In genomic region chr4:40182979-40183378, GRCh38 we compare ENCODE assay signal across 23 cellular contexts. TPM values are rescaled to one million over a fixed set of nuclear protein-coding genes. Genes with fewer than 3 reads are reported as not detected.
DNase-seq lines count a peak whose midpoint lies in the region; ATAC-seq, FAIRE-seq and TF ChIP-seq lines count a peak whose summit lies in the region.
"Had no signal": no experiment of that assay in that cellular context is flagged by ENCODE, and none has a peak within 500 bp of the region (broad histone marks: within the 10 kb centered on the region; RNA-seq: fewer than 3 reads in every experiment).

No MANE protein-coding gene starts in this region.

- no peak overlapping the region for H3K4me3 ChIP-seq in breast epithelium
- no peak overlapping the region for H3K4me3 ChIP-seq in RWPE2 (ENCODE audit: severe bottlenecking)
- H3K4me3 ChIP-seq: GM23338, SK-N-MC had no signal

- BruUV-seq in MCF 10A (replicated peaks; lab: Mats Ljungman, UMichigan) = no TSS peak

- FAIRE-seq in GM12891 (lab: Jason Lieb, UNC) = no peak

- CTCF ChIA-PET in MCF 10A (lab: Yijun Ruan, JAX) = interaction anchor here (0.6 to 1.4 kb wide), 4 partner anchors 40 to 127 kb away, joined by 3 to 5 read pairs (median 4); no protein-coding TSS in a partner anchor

- H3K27me3 Mint-ChIP-seq in MCF 10A (ENCODE audit: insufficient read depth, unreplicated experiment) = no peaks in the 10 kb centered on the region

- H3K27ac ChIP-seq in breast epithelium (no peak overlapping the region), RWPE2 (ENCODE audit: poor library complexity, severe bottlenecking) (peak overlapping the region; percentile 93), foreskin keratinocyte (peak overlapping the region; percentile 97)
- H3K27ac ChIP-seq: C4-2B, HL-60 had no signal

- H3K4me3 Mint-ChIP-seq in MCF 10A (ENCODE audit: unreplicated experiment) = no peak overlapping the region
- H3K4me3 Mint-ChIP-seq: GM23338 had no signal

- H3K4me1 Mint-ChIP-seq in MCF 10A (ENCODE audit: insufficient read depth, unreplicated experiment) = peaks cover 17% of the 10 kb centered on the region

- TF ChIP-seq POLR2A in breast epithelium (IDR thresholded peaks at IDR 0.05) = no peak
- no peak for TF ChIP-seq POLR2A in GM12891 (IDR thresholded peaks at IDR 0.05; ENCODE audit: low read depth, low read length)

- H3K36me3 ChIP-seq in breast epithelium (no peaks in the 10 kb centered on the region), RWPE2 (ENCODE audit: low read depth) (no peaks in the 10 kb centered on the region)

- H3K27me3 ChIP-seq in breast epithelium (no peaks in the 10 kb centered on the region), RWPE2 (ENCODE audit: insufficient read depth, poor library complexity, severe bottlenecking) (no peaks in the 10 kb centered on the region), foreskin keratinocyte (no peaks in the 10 kb centered on the region)

- POLR2A ChIA-PET in MCF 10A (lab: Yijun Ruan, JAX) = interaction anchor here (0.6 to 4.3 kb wide), 6 partner anchors 68 to 134 kb away, joined by 3 to 27 read pairs (median 4); partner anchors contain the start of gene N4BP2

- H3K9me3 ChIP-seq in breast epithelium = no peaks in the 10 kb centered on the region
- no peaks in the 10 kb centered on the region for H3K9me3 ChIP-seq in RWPE2 (ENCODE audit: severe bottlenecking)

- ATAC-seq in RWPE2 (ENCODE audit: low read depth) = no peak
- ATAC-seq in foreskin keratinocyte = no peak
- ATAC-seq in GM18520 (IDR thresholded peaks at IDR 0.05; ENCODE audit: unreplicated experiment) = no peak
- ATAC-seq: GM23338, Panc1 had no signal

- TF ChIP-seq CTCF in MCF 10A (IDR thresholded peaks at IDR 0.05; ENCODE audit: unreplicated experiment) (no peak), breast epithelium (IDR thresholded peaks at IDR 0.05) (no peak), RWPE2 (IDR thresholded peaks at IDR 0.05; ENCODE audit: poor library complexity, severe bottlenecking) (no peak), foreskin keratinocyte (conservative IDR thresholded peaks at IDR 0.05) (no peak)

- peaks cover 7% of the 10 kb centered on the region for H3K36me3 Mint-ChIP-seq in MCF 10A (ENCODE audit: insufficient read depth, unreplicated experiment)

- H3K9me3 Mint-ChIP-seq in MCF 10A (ENCODE audit: unreplicated experiment) = no peaks in the 10 kb centered on the region
- H3K9me3 Mint-ChIP-seq: GM23338 had no signal

- H3K27ac Mint-ChIP-seq in MCF 10A (ENCODE audit: low read depth, unreplicated experiment) = peak overlapping the region; percentile 81

- no peaks in the 10 kb centered on the region for H3K4me1 ChIP-seq in breast epithelium
- H3K4me1 ChIP-seq in RWPE2 (ENCODE audit: insufficient read depth, poor library complexity, severe bottlenecking) = peaks cover 47% of the 10 kb centered on the region
- peaks cover 58% of the 10 kb centered on the region for H3K4me1 ChIP-seq in foreskin keratinocyte

- intact Hi-C loops in MCF 10A (cut with micrococcal nuclease) = loop anchor here (5.0 kb wide), 1 partner anchor 74 kb away; no protein-coding TSS in a partner anchor
- intact Hi-C loops in breast epithelium (cut with DNase I; ENCODE audit: low total_unique reads) = no loop called here

- DNase-seq in MCF 10A (ENCODE audit: unreplicated experiment) (no peak), breast epithelium (ENCODE audit: low spot score in 2 of 2) (no peak), RWPE2 (ENCODE audit: low spot score) (no peak), foreskin keratinocyte (no peak), GM12891 (ENCODE audit: insufficient read length, low spot score) (no peak), iPS-NIHi7 (ENCODE audit: extremely low spot score) (no peak), NOMO-1 treated with dmso at 0.1 percent for 144 hours (lab: John Stamatoyannopoulos, UW; ENCODE audit: unreplicated experiment) (no peak)
- DNase-seq: DMS79 treated with DMSO at 0.1 percent for 48 hours, HCEC 1CT, MM.1S, NCI-H187, NCI-H2107, NCI-H2227 treated with DMSO at 0.1 percent for 48 hours, NCI-H510A treated with DMSO at 0.1 percent for 48 hours, NCI-H774, Right ventricle myocardium superior had no signal

TF ChIP-seq in GM12891, 5 proteins besides CTCF, POLR2A, EP300 and RAD21:
- no peak for TF ChIP-seq SPI1 (IDR thresholded peaks at IDR 0.05; ENCODE audit: low read depth, low read length)
- no peak for TF ChIP-seq POLR2AphosphoS5 (IDR thresholded peaks at IDR 0.05; ENCODE audit: low read depth, low read length)
- no peak for TF ChIP-seq PAX5 (IDR thresholded peaks at IDR 0.05; ENCODE audit: insufficient read depth, low read length, severe bottlenecking)
- no peak for TF ChIP-seq TAF1 (IDR thresholded peaks at IDR 0.05; ENCODE audit: low read depth, low read length)
- TF ChIP-seq POU2F2 (IDR thresholded peaks at IDR 0.05; ENCODE audit: low read depth, low read length) = no peak

RNA-seq across cellular contexts. Expression of gene RHOH, which starts 13.9 kb away (rescaled TPM):
- total RNA-seq in MCF 10A (2022) (not detected in 2 replicates), breast epithelium (10 to 100 TPM in 1 of 3 donors, 1 to 10 TPM in 2; 5.0 to 16.4 (median 9.7) TPM), foreskin keratinocyte (not detected in 2 replicates)
- polyA plus RNA-seq in foreskin keratinocyte = not detected in 2 replicates
- polyA plus RNA-seq in GM12891 (2012; ENCODE audit: low read depth, missing spikeins) = 58.4 TPM
- total RNA-seq: HT1080 had no signal

Comparison
In these comparisons a context has a peak if more than half of its experiments do, and no peak if none do; other contexts are left out.
1. H3K27ac ChIP-seq: peak in RWPE2 (single experiment) and foreskin keratinocyte (single experiment); none in breast epithelium (0 of 2).